Comparison of ENCODE assay signal across 11 cellular contexts in genomic region chr1:8023287-8023994, GRCh38. TPM values are rescaled to one million over a fixed set of nuclear protein-coding genes. Genes with fewer than 3 reads are reported as not detected.
DNase-seq lines count a peak whose midpoint lies in the region; ATAC-seq, FAIRE-seq and TF ChIP-seq lines count a peak whose summit lies in the region.
"Had no signal": no experiment of that assay in that cellular context is flagged by ENCODE, and none has a peak within 500 bp of the region (broad histone marks: within the 10 kb centered on the region; RNA-seq: fewer than 3 reads in every experiment).

No MANE protein-coding gene starts in this region.

- H3K27me3 ChIP-seq in adipocyte (replicated peaks; ENCODE audit: control insufficient read depth, insufficient read depth, low read length) (no peaks in the 10 kb centered on the region), foreskin keratinocyte (no peaks in the 10 kb centered on the region), pancreas (no peaks in the 10 kb centered on the region)

- H3K9me3 ChIP-seq in adipocyte (ENCODE audit: control insufficient read depth, low read length) (no peaks in the 10 kb centered on the region), pancreas (no peaks in the 10 kb centered on the region)

- peaks cover 70% of the 10 kb centered on the region for H3K4me1 ChIP-seq in adipocyte (ENCODE audit: control insufficient read depth, insufficient read depth, low read length)
- H3K4me1 ChIP-seq in foreskin keratinocyte: peaks cover 40% of the 10 kb centered on the region
- H3K4me1 ChIP-seq in pancreas: peaks cover 6 to 50% (median 19%) of the 10 kb centered on the region in 3 donors

- intact Hi-C loops in pancreas (cut with DNase I): no loop called here

- 24 to 28% methylated on average over 10 of the region's 10 CpGs for WGBS in pancreas, 2 donors

- TF ChIP-seq CTCF in AG04449 (IDR thresholded peaks at IDR 0.05; ENCODE audit: insufficient read depth, low read length, missing control alignments) (no peak), foreskin keratinocyte (conservative IDR thresholded peaks at IDR 0.05) (no peak), pancreas (IDR thresholded peaks at IDR 0.05) (no peak)

- POLR2A ChIA-PET in AG04449 (lab: Yijun Ruan, JAX): interaction anchor here (0.9 to 1.1 kb wide), 2 partner anchors 174 to 363 kb away, joined by 3 to 4 read pairs; no protein-coding TSS in a partner anchor

- CTCF ChIA-PET in AG04449 (lab: Yijun Ruan, JAX): interaction anchor here (0.9 to 13.5 kb wide), 9 partner anchors 9 to 324 kb away, joined by 3 to 188 read pairs (median 4); no protein-coding TSS in a partner anchor

- H3K9ac ChIP-seq in adipocyte (ENCODE audit: low read length): peak overlapping the region; percentile 92

- no peak for ATAC-seq in foreskin keratinocyte
- no peak for ATAC-seq in pancreas
- ATAC-seq in GM18498 (IDR thresholded peaks at IDR 0.05; ENCODE audit: unreplicated experiment): no peak

- H3K27ac ChIP-seq in foreskin keratinocyte: peak overlapping the region; percentile 20
- H3K27ac ChIP-seq in pancreas: peak overlapping the region; percentile 98 to 100 (median 99)

- H3K4me3 ChIP-seq in AG04449 (ENCODE audit: low read depth, low read length): peak overlapping the region; percentile 80
- peak overlapping the region; percentile 97 for H3K4me3 ChIP-seq in adipocyte (ENCODE audit: low read length)
- H3K4me3 ChIP-seq in pancreas: peak overlapping the region; percentile 69 to 92 (median 82)

- no peak for FAIRE-seq in pancreas (lab: Jason Lieb, UNC)
- FAIRE-seq: G401.6 had no signal

- H3K36me3 ChIP-seq in adipocyte (ENCODE audit: control insufficient read depth, insufficient read depth, low read length, severe bottlenecking) (peaks cover 16% of the 10 kb centered on the region), pancreas (peaks cover 0 to 33% (median 0%) of the 10 kb centered on the region in 3 donors)

- DNase-seq in AG04449 (ENCODE audit: low read depth, low spot score) (no peak), adipocyte (ENCODE audit: low read depth) (peak; percentile 28), foreskin keratinocyte (no peak), pancreas (peak in 2 of 6 donors; percentile 51 to 53), NCI-H1092 treated with DMSO at 0.1 percent for 48 hours (lab: John Stamatoyannopoulos, UW) (no peak), NCI-H187 (lab: John Stamatoyannopoulos, UW) (no peak)
- DNase-seq in NK-92 treated with Interleukin-12 subunit alpha and Interleukin-12 subunit beta, amount 100 ng/mL, for 24 hours (lab: John Stamatoyannopoulos, UW): no peak
- DNase-seq: activated CD4-positive, alpha-beta T cell treated with anti-CD3 and anti-CD28 coated beads for 1 hour; NCI-H2029 had no signal

RNA-seq across cellular contexts. Expression of gene ERRFI1, which starts 2.7 kb away (rescaled TPM):
- total RNA-seq in foreskin keratinocyte: 98.3 and 108 TPM in 2 replicates
- 39.9 and 53.9 TPM in 2 replicates for polyA plus RNA-seq in foreskin keratinocyte
- total RNA-seq in pancreas: 100 to 1,000 TPM in 3 of 6 donors, 10 to 100 TPM in 3; 36.4 to 392 (median 81.7) TPM
- polyA plus RNA-seq in pancreas: 100 to 1,000 TPM in 1 of 2 donors, 10 to 100 TPM in 1; 88.2 to 129 TPM
